ENCODE assay signal across 1 cellular context in genomic region chr21:16588433-16588860, GRCh38.
TF ChIP-seq lines count a peak whose summit lies in the region.

No MANE protein-coding gene starts in this region.

TF ChIP-seq in liver, 16 proteins besides CTCF, POLR2A, EP300 and RAD21:
- TF ChIP-seq REST (IDR thresholded peaks at IDR 0.05) (peak; percentile 26), HNF4G (IDR thresholded peaks at IDR 0.05) (no peak), MAX (IDR thresholded peaks at IDR 0.05) (no peak), JUND (IDR thresholded peaks at IDR 0.05) (no peak)
